In the genomic region with DNA sequence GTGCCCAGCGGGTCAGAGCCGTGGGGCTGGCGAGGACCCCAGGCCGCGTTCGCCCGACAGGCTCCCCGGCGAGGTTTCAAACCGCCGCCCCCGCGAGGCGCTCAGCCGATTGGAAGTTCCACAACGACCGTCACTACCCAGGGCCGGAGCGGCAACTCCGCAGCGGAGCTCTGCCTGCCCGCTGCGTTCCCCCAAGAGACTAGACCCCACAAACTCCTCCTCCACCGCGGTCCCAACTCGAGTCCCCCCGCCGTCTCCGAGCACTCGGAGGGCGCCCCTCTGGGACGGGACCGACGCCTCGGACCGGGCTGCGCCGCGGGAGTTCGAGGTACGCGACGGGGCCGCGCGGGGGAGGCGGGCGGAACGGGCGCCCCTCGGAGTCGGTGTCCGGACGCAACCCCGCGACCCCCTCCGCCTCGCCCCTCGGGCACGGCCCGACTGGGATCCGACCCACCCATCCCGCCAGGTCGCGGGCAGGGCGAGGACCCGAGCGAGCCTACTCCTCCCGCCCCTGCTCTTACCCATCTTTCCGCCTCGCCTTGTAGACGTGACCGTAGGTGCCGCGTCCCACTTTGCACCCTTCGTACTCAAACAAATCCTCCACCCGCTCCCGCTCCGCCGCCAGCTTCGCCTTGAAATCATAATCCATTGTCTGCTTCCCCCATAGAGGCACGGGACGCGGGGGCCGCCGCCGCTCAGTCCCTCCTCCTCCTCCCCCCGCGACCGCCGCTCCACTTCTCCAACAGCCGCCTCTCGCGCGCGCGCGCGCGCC, we compare ENCODE assay signal across 8 cellular contexts. TPM values are rescaled to one million over a fixed set of nuclear protein-coding genes. Genes with fewer than 3 reads are reported as not detected.
DNase-seq lines count a peak whose midpoint lies in the region; ATAC-seq, FAIRE-seq and TF ChIP-seq lines count a peak whose summit lies in the region.

No MANE protein-coding gene starts in this region.

- H3K4me3 Mint-ChIP-seq in astrocyte (ENCODE audit: unreplicated experiment), result peak overlapping the region; percentile 96

- peaks cover 27% of the 10 kb centered on the region for H3K79me2 ChIP-seq in astrocyte (ENCODE audit: insufficient read depth, low read length)

- no peaks in the 10 kb centered on the region for H3K36me3 Mint-ChIP-seq in astrocyte (ENCODE audit: low read depth, unreplicated experiment)

- H3K27ac ChIP-seq in astrocyte (ENCODE audit: low read depth, low read length), result peak overlapping the region; percentile 96

- H3K4me1 Mint-ChIP-seq in astrocyte (ENCODE audit: low read depth, unreplicated experiment), result peaks cover 8% of the 10 kb centered on the region

- peak overlapping the region; percentile 98 for H2AFZ ChIP-seq in astrocyte (ENCODE audit: low read depth, low read length)

- no peaks in the 10 kb centered on the region for H3K27me3 Mint-ChIP-seq in astrocyte (ENCODE audit: low read depth, unreplicated experiment)

- peak overlapping the region; percentile 93 for H3K4me2 ChIP-seq in astrocyte (ENCODE audit: low read length)

- peaks cover 15% of the 10 kb centered on the region for H4K20me1 ChIP-seq in astrocyte (ENCODE audit: insufficient read depth, low read length)

- no peaks in the 10 kb centered on the region for H3K9me3 Mint-ChIP-seq in astrocyte (ENCODE audit: unreplicated experiment)

- TF ChIP-seq CTCF in astrocyte (IDR thresholded peaks at IDR 0.05; ENCODE audit: insufficient read depth, low read depth, low read length), result no peak
- no peak for TF ChIP-seq CTCF in retinal pigment epithelial cell (conservative IDR thresholded peaks at IDR 0.05; ENCODE audit: low read depth, low read length)

- ATAC-seq in GM21528 (IDR thresholded peaks at IDR 0.05; ENCODE audit: low FRiP score, unreplicated experiment), result peak; percentile 17

- no peak for FAIRE-seq in astrocyte (lab: Jason Lieb, UNC)

- H3K4me3 ChIP-seq in astrocyte (ENCODE audit: insufficient read depth, low read depth, low read length) (peak overlapping the region; percentile 77), retinal pigment epithelial cell (ENCODE audit: low read length) (peak overlapping the region; percentile 85)

- H3K4me1 ChIP-seq in astrocyte (ENCODE audit: insufficient read depth, low read length), result peaks cover 9% of the 10 kb centered on the region

- H3K27ac Mint-ChIP-seq in astrocyte (ENCODE audit: unreplicated experiment), result peak overlapping the region; percentile 97

- peak; percentile 55 for DNase-seq in DMS 273 treated with DMSO at 0.1 percent for 48 hours (lab: John Stamatoyannopoulos, UW)
- DNase-seq in KG1 (lab: John Stamatoyannopoulos, UW), result peak; percentile 29
- peak; percentile 29 to 75 (median 44) for DNase-seq in T-helper 2 cell
- peak; percentile 23 for DNase-seq in astrocyte (ENCODE audit: low read depth)
- DNase-seq in hippocampal formation (lab: John Stamatoyannopoulos, UW), result peak; percentile 15 to 44
- DNase-seq in retinal pigment epithelial cell (ENCODE audit: low read depth), result no peak
- no peak for DNase-seq in NCI-H510A (lab: John Stamatoyannopoulos, UW)

- H3K36me3 ChIP-seq in astrocyte (ENCODE audit: insufficient read depth, low read length), result no peaks in the 10 kb centered on the region

- no peaks in the 10 kb centered on the region for H3K9me3 ChIP-seq in astrocyte (ENCODE audit: insufficient read depth, low read depth, low read length)

- peak overlapping the region; percentile 91 for H3K9ac ChIP-seq in astrocyte (ENCODE audit: low read length)

- H3K27me3 ChIP-seq in astrocyte (ENCODE audit: insufficient read depth, low read length), result no peaks in the 10 kb centered on the region

RNA-seq across cellular contexts. Expression of gene CDK19, which starts 0.6 kb away (rescaled TPM):
- 20.4 and 21.8 TPM in 2 replicates for total RNA-seq in astrocyte

RNA-seq across cellular contexts. Expression of gene AMD1, which starts 59.9 kb away (rescaled TPM):
- 67.1 and 71.6 TPM in 2 replicates for total RNA-seq in astrocyte

Comparison
In these comparisons a context has a peak if more than half of its experiments do, and no peak if none do; other contexts are left out.
1. DNase-seq: peak in DMS 273 treated with DMSO at 0.1 percent for 48 hours (single experiment), KG1 (single experiment), T-helper 2 cell (5 of 5), astrocyte (single experiment) and hippocampal formation (2 of 2); none in retinal pigment epithelial cell (single experiment) and NCI-H510A (single experiment).